2 cellular contexts compared by ENCODE assay signal in genomic region chr16:49846800-49847199, GRCh38.
TF ChIP-seq lines count a peak whose summit lies in the region.

No MANE protein-coding gene starts in this region.

TF ChIP-seq in GM23338, 12 proteins besides CTCF, POLR2A, EP300 and RAD21 (continued from another document):
- no peak for TF ChIP-seq ZNF114 (CRISPR knock-in tag; IDR thresholded peaks at IDR 0.05)
- TF ChIP-seq CREB1 (CRISPR knock-in tag; IDR thresholded peaks at IDR 0.05; ENCODE audit: low read depth): no peak
- no peak for TF ChIP-seq ZNF331 (CRISPR knock-in tag; IDR thresholded peaks at IDR 0.05; ENCODE audit: low read depth)
- no peak for TF ChIP-seq ETS1 (IDR thresholded peaks at IDR 0.05)
- TF ChIP-seq ZNF462 (CRISPR knock-in tag; IDR thresholded peaks at IDR 0.05): no peak
- no peak for TF ChIP-seq JUNB (IDR thresholded peaks at IDR 0.05; ENCODE audit: unreplicated experiment)
- no peak for TF ChIP-seq STAT1 (IDR thresholded peaks at IDR 0.05; ENCODE audit: unreplicated experiment)
- no peak for TF ChIP-seq POLR2AphosphoS5 (IDR thresholded peaks at IDR 0.05; ENCODE audit: low read depth)
- TF ChIP-seq NANOG (IDR thresholded peaks at IDR 0.05; ENCODE audit: borderline replicate concordance): no peak
- no peak for TF ChIP-seq EZH2 (IDR thresholded peaks at IDR 0.05; ENCODE audit: low read depth, unreplicated experiment)
- TF ChIP-seq EZH2phosphoT487 (IDR thresholded peaks at IDR 0.05; ENCODE audit: unreplicated experiment): no peak

TF ChIP-seq in WTC11, 78 proteins besides CTCF, POLR2A, EP300 and RAD21 (continued from another document):
- TF ChIP-seq ESRRA (CRISPR knock-in tag; IDR thresholded peaks at IDR 0.05; ENCODE audit: borderline replicate concordance) (no peak), CDX4 (CRISPR knock-in tag; IDR thresholded peaks at IDR 0.05; ENCODE audit: borderline replicate concordance) (no peak), MXD4 (CRISPR knock-in tag; IDR thresholded peaks at IDR 0.05; ENCODE audit: borderline replicate concordance) (no peak), EMX1 (CRISPR knock-in tag; IDR thresholded peaks at IDR 0.05) (no peak), OVOL2 (CRISPR knock-in tag; IDR thresholded peaks at IDR 0.05; ENCODE audit: borderline replicate concordance) (no peak), AR (CRISPR knock-in tag; IDR thresholded peaks at IDR 0.05) (no peak), GTF2I (CRISPR knock-in tag; conservative IDR thresholded peaks at IDR 0.05) (no peak), TP53 (CRISPR knock-in tag; IDR thresholded peaks at IDR 0.05) (no peak), GRHL2 (CRISPR knock-in tag; IDR thresholded peaks at IDR 0.05; ENCODE audit: insufficient replicate concordance, severe bottlenecking) (no peak), ZNF416 (CRISPR knock-in tag; IDR thresholded peaks at IDR 0.05) (no peak), SMAD3 (CRISPR knock-in tag; IDR thresholded peaks at IDR 0.05; ENCODE audit: borderline replicate concordance) (no peak), TCF7 (CRISPR knock-in tag; IDR thresholded peaks at IDR 0.05; ENCODE audit: low read depth) (no peak)
- TF ChIP-seq, protein P1, sequence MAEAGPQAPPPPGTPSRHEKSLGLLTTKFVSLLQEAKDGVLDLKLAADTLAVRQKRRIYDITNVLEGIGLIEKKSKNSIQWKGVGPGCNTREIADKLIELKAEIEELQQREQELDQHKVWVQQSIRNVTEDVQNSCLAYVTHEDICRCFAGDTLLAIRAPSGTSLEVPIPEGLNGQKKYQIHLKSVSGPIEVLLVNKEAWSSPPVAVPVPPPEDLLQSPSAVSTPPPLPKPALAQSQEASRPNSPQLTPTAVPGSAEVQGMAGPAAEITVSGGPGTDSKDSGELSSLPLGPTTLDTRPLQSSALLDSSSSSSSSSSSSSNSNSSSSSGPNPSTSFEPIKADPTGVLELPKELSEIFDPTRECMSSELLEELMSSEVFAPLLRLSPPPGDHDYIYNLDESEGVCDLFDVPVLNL (CRISPR knock-in tag; IDR thresholded peaks at IDR 0.05; ENCODE audit: borderline replicate concordance, low read depth): no peak
- TF ChIP-seq, protein P2, sequence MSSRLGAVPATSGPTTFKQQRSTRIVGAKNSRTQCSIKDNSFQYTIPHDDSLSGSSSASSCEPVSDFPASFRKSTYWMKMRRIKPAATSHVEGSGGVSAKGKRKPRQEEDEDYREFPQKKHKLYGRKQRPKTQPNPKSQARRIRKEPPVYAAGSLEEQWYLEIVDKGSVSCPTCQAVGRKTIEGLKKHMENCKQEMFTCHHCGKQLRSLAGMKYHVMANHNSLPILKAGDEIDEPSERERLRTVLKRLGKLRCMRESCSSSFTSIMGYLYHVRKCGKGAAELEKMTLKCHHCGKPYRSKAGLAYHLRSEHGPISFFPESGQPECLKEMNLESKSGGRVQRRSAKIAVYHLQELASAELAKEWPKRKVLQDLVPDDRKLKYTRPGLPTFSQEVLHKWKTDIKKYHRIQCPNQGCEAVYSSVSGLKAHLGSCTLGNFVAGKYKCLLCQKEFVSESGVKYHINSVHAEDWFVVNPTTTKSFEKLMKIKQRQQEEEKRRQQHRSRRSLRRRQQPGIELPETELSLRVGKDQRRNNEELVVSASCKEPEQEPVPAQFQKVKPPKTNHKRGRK (CRISPR knock-in tag; IDR thresholded peaks at IDR 0.05; ENCODE audit: borderline replicate concordance): no peak
- TF ChIP-seq, protein P3, sequence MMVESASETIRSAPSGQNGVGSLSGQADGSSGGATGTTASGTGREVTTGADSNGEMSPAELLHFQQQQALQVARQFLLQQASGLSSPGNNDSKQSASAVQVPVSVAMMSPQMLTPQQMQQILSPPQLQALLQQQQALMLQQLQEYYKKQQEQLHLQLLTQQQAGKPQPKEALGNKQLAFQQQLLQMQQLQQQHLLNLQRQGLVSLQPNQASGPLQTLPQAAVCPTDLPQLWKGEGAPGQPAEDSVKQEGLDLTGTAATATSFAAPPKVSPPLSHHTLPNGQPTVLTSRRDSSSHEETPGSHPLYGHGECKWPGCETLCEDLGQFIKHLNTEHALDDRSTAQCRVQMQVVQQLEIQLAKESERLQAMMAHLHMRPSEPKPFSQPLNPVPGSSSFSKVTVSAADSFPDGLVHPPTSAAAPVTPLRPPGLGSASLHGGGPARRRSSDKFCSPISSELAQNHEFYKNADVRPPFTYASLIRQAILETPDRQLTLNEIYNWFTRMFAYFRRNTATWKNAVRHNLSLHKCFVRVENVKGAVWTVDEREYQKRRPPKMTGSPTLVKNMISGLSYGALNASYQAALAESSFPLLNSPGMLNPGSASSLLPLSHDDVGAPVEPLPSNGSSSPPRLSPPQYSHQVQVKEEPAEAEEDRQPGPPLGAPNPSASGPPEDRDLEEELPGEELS (CRISPR knock-in tag; IDR thresholded peaks at IDR 0.05): no peak
TF ChIP-seq in WTC11: peak in this region for 0.
